20 cellular contexts compared by ENCODE assay signal in genomic region chr5:54876561-54876960, GRCh38.
A peak's percentile ranks its signal among the peaks of the same experiment; 100 is the strongest.
DNase-seq lines count a peak whose midpoint lies in the region; ATAC-seq, FAIRE-seq and TF ChIP-seq lines count a peak whose summit lies in the region.
"Had no signal": no experiment of that assay in that cellular context is flagged by ENCODE, and none has a peak within 500 bp of the region (broad histone marks: within the 10 kb centered on the region; RNA-seq: fewer than 3 reads in every experiment).

No MANE protein-coding gene starts in this region.

- DNase-seq in GM23338 (ENCODE audit: low spot score) = no peak
- no peak for DNase-seq in H1 (ENCODE audit: low read depth in 1 of 2, low spot score in 2 of 2)
- DNase-seq in mesendoderm = peak; percentile 46
- no peak for DNase-seq in activated CD8-positive, alpha-beta memory T cell treated with anti-CD3 and anti-CD28 coated beads, Interleukin-2, amount 50 U/mL, for 48 hours
- no peak for DNase-seq in upper lobe of right lung
- DNase-seq in GM12891 (ENCODE audit: insufficient read length, low spot score) = no peak
- no peak for DNase-seq in prostate gland (ENCODE audit: low spot score)
- DNase-seq: 8988T; CD8-positive, alpha-beta T cell; DMS 273 treated with DMSO at 0.1 percent for 48 hours; DMS53; DND-41; EL; GM23248; H7 had no signal

- 0 out of 2 replicates have a peak, but pooled peaks cover 4% of the 10 kb centered on the region for H3K27me3 ChIP-seq in GM23338 (ENCODE audit: insufficient read depth)
- H3K27me3 ChIP-seq in H1 (replicated peaks in 1 of 4; ENCODE audit: control insufficient read depth in 3 of 4, extremely low read depth in 1 of 4, insufficient read depth in 3 of 4, low read length in 3 of 4) = peaks cover 0 to 1% (median 0%) of the 10 kb centered on the region in 4 experiments; a peak in 2 of 7 replicates
- no peaks in the 10 kb centered on the region for H3K27me3 ChIP-seq in mesendoderm (ENCODE audit: insufficient read depth, low read length, poor library complexity)
- peaks cover under 1% of the 10 kb centered on the region for H3K27me3 ChIP-seq in upper lobe of right lung
- no peaks in the 10 kb centered on the region for H3K27me3 ChIP-seq in prostate gland (replicated peaks; ENCODE audit: insufficient read depth)

- TF ChIP-seq CTCF in GM23338 (conservative IDR thresholded peaks at IDR 0.05; ENCODE audit: low read depth in 2 of 2) (no peak), H1 (IDR thresholded peaks at IDR 0.05; ENCODE audit: control extremely low read depth in 1 of 3, insufficient read depth in 1 of 3, low read depth in 1 of 3, low read length in 3 of 3) (no peak), upper lobe of right lung (IDR thresholded peaks at IDR 0.05) (no peak), prostate gland (IDR thresholded peaks at IDR 0.05) (no peak)

- CTCF ChIA-PET in H1 (lab: Charles Lee; ENCODE audit: partially characterized antibody) = interaction anchor here (1.8 to 3.2 kb wide), 2 partner anchors 10 to 32 kb away, joined by 3 to 29 read pairs; no protein-coding TSS in a partner anchor

- POLR2A ChIA-PET in H1 (lab: Charles Lee; ENCODE audit: partially characterized antibody) = no interaction called here

- H2BK120ac ChIP-seq in H1 (replicated peaks; ENCODE audit: low read depth, low read length) = no peak overlapping the region
- H2BK120ac ChIP-seq in mesendoderm (ENCODE audit: low read depth, low read length) = peak overlapping the region; percentile 84

- peaks cover 3% of the 10 kb centered on the region for H3K27me3 Mint-ChIP-seq in GM23338 (ENCODE audit: insufficient read depth, low read depth, poor library complexity)

- H2BK15ac ChIP-seq in H1 (ENCODE audit: low read length) = no peak overlapping the region
- H2BK15ac ChIP-seq in mesendoderm (replicated peaks; ENCODE audit: low read depth) = no peak overlapping the region

- peak overlapping the region; percentile 34 for H3K4me2 ChIP-seq in GM23338
- H3K4me2 ChIP-seq in H1 (ENCODE audit: insufficient read depth in 1 of 2, low read depth in 2 of 2, low read length in 2 of 2) = no peak overlapping the region
- H3K4me2 ChIP-seq in mesendoderm (ENCODE audit: low read length) = peak overlapping the region; percentile 13
- H3K4me2 ChIP-seq: BLaER1 treated with 17β-estradiol and CSF1 and Interleukin-3, amounts not matched to agents 10 nM and 100 nM had no signal

- H3K4me1 Mint-ChIP-seq in GM23338 = peaks cover 48% of the 10 kb centered on the region
- H3K4me1 Mint-ChIP-seq: B cell had no signal

- H3K9me3 ChIP-seq in H1 (ENCODE audit: insufficient read depth in 2 of 2, low read depth in 1 of 2, low read length in 1 of 2) (no peaks in the 10 kb centered on the region), upper lobe of right lung (no peaks in the 10 kb centered on the region), prostate gland (no peaks in the 10 kb centered on the region)

- no peaks in the 10 kb centered on the region for H3F3A ChIP-seq in GM23338 (replicated peaks; ENCODE audit: low read depth)

- no peak for FAIRE-seq in H1 (lab: Jason Lieb, UNC)
- FAIRE-seq in GM12891 (lab: Jason Lieb, UNC) = no peak
- FAIRE-seq: GM12878, GM19239 had no signal

- H4K20me1 ChIP-seq in GM23338 (replicated peaks; ENCODE audit: insufficient read depth) (no peaks in the 10 kb centered on the region), H1 (replicated peaks in 1 of 2; ENCODE audit: control insufficient read depth in 1 of 2, insufficient read depth in 2 of 2, low read length in 2 of 2) (no peaks in the 10 kb centered on the region)
- H4K20me1 ChIP-seq: BLaER1 treated with 17β-estradiol and CSF1 and Interleukin-3, amounts not matched to agents 10 nM and 100 nM had no signal

- H3K27ac Mint-ChIP-seq in GM23338 = peak overlapping the region; percentile 40; the same call in 1 of the 2 replicates
- H3K27ac Mint-ChIP-seq: B cell; CD8-positive, alpha-beta T cell had no signal

- H3K18ac ChIP-seq in H1 (ENCODE audit: extremely low read depth, low read length) = no peak overlapping the region
- peak overlapping the region; percentile 6 for H3K18ac ChIP-seq in mesendoderm (ENCODE audit: low read length)

- no peak overlapping the region for H3K27ac ChIP-seq in GM23338 (ENCODE audit: low read depth)
- no peak overlapping the region for H3K27ac ChIP-seq in H1 (ENCODE audit: low read depth, low read length)
- H3K27ac ChIP-seq in mesendoderm (ENCODE audit: low read depth, low read length) = peak overlapping the region; percentile 10
- no peak overlapping the region for H3K27ac ChIP-seq in upper lobe of right lung
- H3K27ac ChIP-seq in prostate gland = no peak overlapping the region
- H3K27ac ChIP-seq: BLaER1 treated with 17β-estradiol and CSF1 and Interleukin-3, amounts not matched to agents 10 nM and 100 nM; GM23248; HL-60 had no signal

- H3K23ac ChIP-seq in H1 (ENCODE audit: insufficient read length) (no peak overlapping the region), mesendoderm (ENCODE audit: low read length) (no peak overlapping the region)

- no peak overlapping the region for H3K4me3 Mint-ChIP-seq in GM23338
- H3K4me3 Mint-ChIP-seq: B cell; CD8-positive, alpha-beta T cell had no signal

- H3K79me1 ChIP-seq in H1 (ENCODE audit: low read depth, low read length) (no peaks in the 10 kb centered on the region), mesendoderm (ENCODE audit: low read length) (no peaks in the 10 kb centered on the region)

- no peaks in the 10 kb centered on the region; the same call in 2 of the 3 replicates for H3K9me3 Mint-ChIP-seq in GM23338
- H3K9me3 Mint-ChIP-seq: CD8-positive, alpha-beta T cell had no signal

- no peak overlapping the region for H4K5ac ChIP-seq in H1 (ENCODE audit: insufficient read length, low read depth, low read length)
- H4K5ac ChIP-seq in mesendoderm (ENCODE audit: low read length) = peak overlapping the region; percentile 17

- peak; percentile 35; the same call in 1 of the 3 replicates for ATAC-seq in GM23338
- ATAC-seq in upper lobe of right lung = no peak
- ATAC-seq: CD8-positive, alpha-beta T cell; GM12878 had no signal

- H3K36me3 ChIP-seq in GM23338 (ENCODE audit: insufficient read depth) = no peaks in the 10 kb centered on the region
- no peaks in the 10 kb centered on the region; a peak in 1 of 8 replicates for H3K36me3 ChIP-seq in H1 (ENCODE audit: control insufficient read depth in 2 of 4, insufficient read depth in 4 of 4, low read length in 3 of 4)
- no peaks in the 10 kb centered on the region for H3K36me3 ChIP-seq in mesendoderm (ENCODE audit: control insufficient read depth, insufficient read depth, low read length)
- H3K36me3 ChIP-seq in upper lobe of right lung = no peaks in the 10 kb centered on the region
- H3K36me3 ChIP-seq in prostate gland = no peaks in the 10 kb centered on the region
- H3K36me3 ChIP-seq: BLaER1 treated with 17β-estradiol and CSF1 and Interleukin-3, amounts not matched to agents 10 nM and 100 nM had no signal

- H4K91ac ChIP-seq in H1 (replicated peaks; ENCODE audit: insufficient read length, low read length) = peak overlapping the region; percentile 85

- H2AK5ac ChIP-seq in H1 (ENCODE audit: low read depth, low read length) (no peak overlapping the region), mesendoderm (ENCODE audit: low read length) (peak overlapping the region; percentile 15)

- no peak for TF ChIP-seq POLR2A in H1 (IDR thresholded peaks at IDR 0.05; ENCODE audit: control extremely low read depth in 1 of 2, low read depth in 2 of 2, low read length in 2 of 2)
- no peak for TF ChIP-seq POLR2A in GM12891 (IDR thresholded peaks at IDR 0.05; ENCODE audit: low read depth, low read length)
- TF ChIP-seq POLR2A in prostate gland (IDR thresholded peaks at IDR 0.05) = no peak

- H3K4me3 ChIP-seq in GM23338 (no peak overlapping the region), H1 (ENCODE audit: extremely low read depth in 1 of 4, insufficient read depth in 2 of 4, low read depth in 3 of 4, low read length in 4 of 4) (no peak overlapping the region), mesendoderm (ENCODE audit: low read length) (no peak overlapping the region), upper lobe of right lung (no peak overlapping the region), prostate gland (no peak overlapping the region)
- H3K4me3 ChIP-seq: BLaER1 treated with 17β-estradiol and CSF1 and Interleukin-3, amounts not matched to agents 10 nM and 100 nM; GM12878; GM23248 had no signal

- no peak overlapping the region for H3K4ac ChIP-seq in H1 (replicated peaks; ENCODE audit: insufficient read length, low read depth, low read length)
- peak overlapping the region; percentile 90 for H3K4ac ChIP-seq in mesendoderm (ENCODE audit: low read depth, low read length)

- H2AFZ ChIP-seq in GM23338 (peak overlapping the region; percentile 44; the same call in 1 of the 2 replicates), H1 (ENCODE audit: low read length) (no peak overlapping the region)
- H2AFZ ChIP-seq: GM23248 had no signal

- H3K56ac ChIP-seq in H1 (replicated peaks; ENCODE audit: insufficient read length, low read depth, low read length) (no peak overlapping the region), mesendoderm (ENCODE audit: low read length) (peak overlapping the region; percentile 88)

- no peak overlapping the region; the same call in 1 of the 2 replicates for H4K8ac ChIP-seq in H1 (ENCODE audit: extremely low read depth, insufficient read depth, low read length)
- no peak overlapping the region for H4K8ac ChIP-seq in mesendoderm (ENCODE audit: low read depth, low read length)

- H3K36me3 Mint-ChIP-seq in GM23338 (ENCODE audit: low read depth) = no peaks in the 10 kb centered on the region; the same call in 2 of the 3 replicates
- H3K36me3 Mint-ChIP-seq: CD8-positive, alpha-beta T cell had no signal

- no peak for TF ChIP-seq RAD21 in H1 (IDR thresholded peaks at IDR 0.05 in 1 of 2, conservative IDR thresholded peaks at IDR 0.05 in 1 of 2; ENCODE audit: low read depth in 2 of 2, low read length in 2 of 2)

- no peak for TF ChIP-seq EP300 in H1 (IDR thresholded peaks at IDR 0.05; ENCODE audit: borderline replicate concordance in 1 of 2, low read depth in 2 of 2, low read length in 2 of 2)

- H3K14ac ChIP-seq in H1 (ENCODE audit: insufficient read length) = no peak overlapping the region

- H2BK12ac ChIP-seq in H1 (ENCODE audit: low read depth, low read length) = no peak overlapping the region; the same call in 1 of the 2 replicates

- peaks cover 38% of the 10 kb centered on the region for H3K4me1 ChIP-seq in GM23338 (ENCODE audit: insufficient read depth)
- H3K4me1 ChIP-seq in H1 (replicated peaks in 1 of 4; ENCODE audit: control insufficient read depth in 3 of 4, insufficient read depth in 4 of 4, low read length in 3 of 4) = peaks cover 0 to 6% (median 4%) of the 10 kb centered on the region in 4 experiments; a peak in 3 of 7 replicates
- H3K4me1 ChIP-seq in mesendoderm (ENCODE audit: control insufficient read depth, low read depth, low read length) = peaks cover 26% of the 10 kb centered on the region
- peaks cover 5% of the 10 kb centered on the region for H3K4me1 ChIP-seq in upper lobe of right lung
- no peaks in the 10 kb centered on the region for H3K4me1 ChIP-seq in prostate gland (replicated peaks)

- no peak overlapping the region for H3K9ac ChIP-seq in H1 (replicated peaks in 1 of 4; ENCODE audit: extremely low read depth in 1 of 4, low read depth in 3 of 4, low read length in 3 of 4)
- peak overlapping the region; percentile 41 for H3K9ac ChIP-seq in mesendoderm (ENCODE audit: low read length)
- H3K9ac ChIP-seq: BLaER1 treated with 17β-estradiol and CSF1 and Interleukin-3, amounts not matched to agents 10 nM and 100 nM; GM23248 had no signal

- H3K9me2 ChIP-seq in GM23338 (ENCODE audit: insufficient read depth) = 0 out of 2 replicates have a peak, but pooled peaks cover 4% of the 10 kb centered on the region

- WGBS in H1 (ENCODE audit: extremely low coverage in 1 of 2, insufficient coverage in 1 of 2, insufficient read length in 1 of 2, insufficient replicate concordance in 2 of 2, low coverage in 1 of 2, low lambda C conversion rate in 2 of 2, missing lambda C conversion rate in 1 of 2), 2 experiments = 79% methylated on average over 6 of the region's 6 CpGs; no CpG with 5 or more reads in 1 of the 2 experiments
- WGBS in mesendoderm (ENCODE audit: extremely low coverage, insufficient coverage, low lambda C conversion rate) = no CpG with 5 or more reads among the region's 6 CpGs
- 58% methylated on average over 6 of the region's 6 CpGs for WGBS in prostate gland

- no peaks in the 10 kb centered on the region for H3K23me2 ChIP-seq in H1 (ENCODE audit: low read depth, low read length)

- H2BK5ac ChIP-seq in H1 (ENCODE audit: low read depth, low read length) = no peak overlapping the region
- H2BK5ac ChIP-seq in mesendoderm (ENCODE audit: low read length) = peak overlapping the region; percentile 97

- no peaks in the 10 kb centered on the region for H3K79me2 ChIP-seq in GM23338 (replicated peaks; ENCODE audit: insufficient read depth)
- H3K79me2 ChIP-seq in H1 (ENCODE audit: control insufficient read depth in 1 of 2, insufficient read depth in 2 of 2, low read length in 2 of 2) = no peaks in the 10 kb centered on the region
- H3K79me2 ChIP-seq in mesendoderm (ENCODE audit: control insufficient read depth, insufficient read depth, low read length) = no peaks in the 10 kb centered on the region

- intact Hi-C loops in upper lobe of right lung (cut with DNase I) (no loop called here), prostate gland (cut with DNase I) (no loop called here)

- no peak overlapping the region for H2BK20ac ChIP-seq in H1 (ENCODE audit: low read length)

Comparison
In these comparisons a context has a peak if more than half of its experiments do, and no peak if none do; other contexts are left out.
1. H3K4me2 ChIP-seq: peak in GM23338 (single experiment) and mesendoderm (single experiment); none in H1 (0 of 2).